In genomic region chr3:197665142-197665491, GRCh38 we compare ENCODE assay signal across 7 cellular contexts.
DNase-seq lines count a peak whose midpoint lies in the region; ATAC-seq, FAIRE-seq and TF ChIP-seq lines count a peak whose summit lies in the region.
"Not testable (repeated sequence)": the region's sequence is repeated elsewhere in the genome, so short reads cannot be mapped to it uniquely, and the experiment has no call there.

No MANE protein-coding gene starts in this region.

- ATAC-seq in GM18861 (IDR thresholded peaks at IDR 0.05; ENCODE audit: unreplicated experiment) (peak; percentile 68), GM21737 (IDR thresholded peaks at IDR 0.05; ENCODE audit: unreplicated experiment) (peak; percentile 85), HG03108 (IDR thresholded peaks at IDR 0.05; ENCODE audit: unreplicated experiment) (peak; percentile 82), PC-3 (peak; percentile 96), Right ventricle myocardium inferior (peak; percentile 93), pancreas (peak; percentile 88 to 95 (median 92))
- ATAC-seq in activated naive CD8-positive, alpha-beta T cell treated with anti-CD3 and anti-CD28 coated beads, Interleukin-2, amount 50 U/mL, for 24 hours, result peak; percentile 91

- POLR2A ChIA-PET in PC-3 (lab: Charles Lee; ENCODE audit: unreplicated experiment), result not testable (repeated sequence)

- not testable (repeated sequence) for H3K4me1 Mint-ChIP-seq in activated naive CD8-positive, alpha-beta T cell treated with anti-CD3 and anti-CD28 coated beads, Interleukin-2, amount 50 U/mL, for 24 hours

- not testable (repeated sequence) for H3K9me3 ChIP-seq in PC-3 (ENCODE audit: low read length); pancreas

- H3K4me3 Mint-ChIP-seq in activated naive CD8-positive, alpha-beta T cell treated with anti-CD3 and anti-CD28 coated beads, Interleukin-2, amount 50 U/mL, for 24 hours, result peak overlapping the region; percentile 43

- H3K9ac ChIP-seq in PC-3 (ENCODE audit: low read length), result not testable (repeated sequence)

- H2AFZ ChIP-seq in PC-3 (ENCODE audit: low read length), result not testable (repeated sequence)

- not testable (repeated sequence) for FAIRE-seq in pancreas (lab: Jason Lieb, UNC)

- not testable (repeated sequence) for DNase-seq in PC-3; activated naive CD8-positive, alpha-beta T cell treated with anti-CD3 and anti-CD28 coated beads, Interleukin-2, amount 50 U/mL, for 24 hours; Right ventricle myocardium inferior (ENCODE audit: missing footprints); pancreas

- not testable (repeated sequence) for H3K27ac ChIP-seq in PC-3 (ENCODE audit: low read length); pancreas

- peak overlapping the region; percentile 71 for H3K4me2 ChIP-seq in PC-3 (ENCODE audit: low read length)

- not testable (repeated sequence) for H3K9me2 ChIP-seq in PC-3 (replicated peaks; ENCODE audit: low read length)

- not testable (repeated sequence) for H3K27me3 ChIP-seq in PC-3 (ENCODE audit: low read length); pancreas

- not testable (repeated sequence) for H3K36me3 ChIP-seq in PC-3 (ENCODE audit: low read depth, low read length); pancreas

- 0 to 1% methylated on average over 3 to 5 of the region's 32 CpGs for WGBS in pancreas, 2 donors

- not testable (repeated sequence) for H3K79me2 ChIP-seq in PC-3 (ENCODE audit: low read length)

- H4K20me1 ChIP-seq in PC-3 (ENCODE audit: low read length), result not testable (repeated sequence)

- peak overlapping the region; percentile 58; the same call in 1 of the 2 replicates for H3K4me3 ChIP-seq in PC-3 (ENCODE audit: low read length)
- peak overlapping the region in 3 of 4 donors; percentile 20 to 44 (median 31) for H3K4me3 ChIP-seq in pancreas

- not testable (repeated sequence) for H3F3A ChIP-seq in PC-3 (ENCODE audit: low read length, unreplicated experiment)

- not testable (repeated sequence) for TF ChIP-seq CTCF in PC-3 (conservative IDR thresholded peaks at IDR 0.05; ENCODE audit: low read depth, low read length); pancreas (IDR thresholded peaks at IDR 0.05)

- not testable (repeated sequence) for H3K4me1 ChIP-seq in PC-3 (ENCODE audit: insufficient read depth, low read length); pancreas

- H3K9me3 Mint-ChIP-seq in activated naive CD8-positive, alpha-beta T cell treated with anti-CD3 and anti-CD28 coated beads, Interleukin-2, amount 50 U/mL, for 24 hours, result not testable (repeated sequence)

- not testable (repeated sequence) for H3K36me3 Mint-ChIP-seq in activated naive CD8-positive, alpha-beta T cell treated with anti-CD3 and anti-CD28 coated beads, Interleukin-2, amount 50 U/mL, for 24 hours (ENCODE audit: low read depth)

- intact Hi-C loops in PC-3 (cut with micrococcal nuclease); Right ventricle myocardium inferior (cut with DNase I); pancreas (cut with DNase I): not testable (repeated sequence)

- CTCF ChIA-PET in PC-3 (lab: Charles Lee), result not testable (repeated sequence)

- BruUV-seq in PC-3 (replicated peaks; lab: Mats Ljungman, UMichigan), result not testable (repeated sequence)

- H3K27ac Mint-ChIP-seq in activated naive CD8-positive, alpha-beta T cell treated with anti-CD3 and anti-CD28 coated beads, Interleukin-2, amount 50 U/mL, for 24 hours, result not testable (repeated sequence)

- H3K27me3 Mint-ChIP-seq in activated naive CD8-positive, alpha-beta T cell treated with anti-CD3 and anti-CD28 coated beads, Interleukin-2, amount 50 U/mL, for 24 hours, result not testable (repeated sequence)
